Comparison of ENCODE assay signal across 9 cellular contexts in the genomic region with DNA sequence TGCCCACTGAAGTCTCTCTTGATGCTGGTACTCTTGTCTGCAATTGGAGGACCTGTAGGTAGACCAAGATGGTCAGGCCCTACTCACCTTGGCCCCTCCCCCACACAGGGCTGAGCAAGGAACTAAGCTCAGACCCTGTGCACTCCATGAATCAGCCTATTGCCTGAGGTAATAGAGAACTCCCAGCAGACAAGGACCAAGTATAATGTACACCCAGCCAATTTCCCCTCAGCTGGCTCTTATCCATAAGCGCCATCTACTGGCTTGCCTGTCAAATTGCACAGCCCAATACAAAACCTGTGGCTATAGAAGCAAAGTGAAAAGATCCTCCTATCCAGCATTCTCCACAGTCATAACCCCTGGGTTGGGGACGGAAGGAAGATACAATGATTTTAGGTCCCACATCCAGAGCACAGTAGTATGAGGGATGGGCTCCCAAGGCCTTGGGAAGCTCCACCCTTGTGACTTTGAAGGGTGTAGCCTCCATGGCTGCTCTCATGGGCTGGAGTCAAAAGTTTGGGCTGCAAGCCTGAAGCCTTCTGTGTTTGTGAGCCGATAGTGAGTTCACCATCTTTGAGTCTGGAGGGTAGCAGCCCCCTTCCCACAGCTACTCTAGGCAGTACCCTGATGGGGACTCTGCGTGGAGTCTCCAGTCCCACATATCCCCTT. TPM values are rescaled to one million over a fixed set of nuclear protein-coding genes. Genes with fewer than 3 reads are reported as not detected.
DNase-seq lines count a peak whose midpoint lies in the region; TF ChIP-seq lines count a peak whose summit lies in the region.
"Had no signal": no experiment of that assay in that cellular context is flagged by ENCODE, and none has a peak within 500 bp of the region (broad histone marks: within the 10 kb centered on the region; RNA-seq: fewer than 3 reads in every experiment).

No MANE protein-coding gene starts in this region.

- no peak overlapping the region for H3K4me2 ChIP-seq in Loucy (ENCODE audit: low read depth, low read length, poor library complexity, severe bottlenecking)

- no peak overlapping the region for H3K27ac Mint-ChIP-seq in immature natural killer cell

- no peaks in the 10 kb centered on the region for H3K79me2 ChIP-seq in Loucy (ENCODE audit: insufficient read depth, low read length)

- peak; percentile 29 for DNase-seq in HFF-Myc (ENCODE audit: extremely low read depth, low read depth)
- DNase-seq in SJCRH30: peak; percentile 40 to 71
- DNase-seq in amniotic epithelial cell (ENCODE audit: low read depth): peak; percentile 55
- peak in 2 of 3 donors; percentile 7 to 16 for DNase-seq in immature natural killer cell
- DNase-seq in stimulated activated CD4-positive, alpha-beta T cell treated with anti-CD3 and anti-CD28 coated beads, Interleukin-4, amount 100 ng/mL, for 1 hour: peak; percentile 14

- H3K9me2 ChIP-seq in Loucy (replicated peaks; ENCODE audit: low read depth, low read length): no peaks in the 10 kb centered on the region

- H3K4me3 ChIP-seq in HFF-Myc (replicated peaks; ENCODE audit: low read depth, low read length) (no peak overlapping the region), Loucy (ENCODE audit: low read length, poor library complexity, severe bottlenecking) (no peak overlapping the region), SJCRH30 (no peak overlapping the region)

- H3K36me3 ChIP-seq in Loucy (ENCODE audit: insufficient read depth, low read length) (no peaks in the 10 kb centered on the region), SJCRH30 (no peaks in the 10 kb centered on the region)

- H3K9ac ChIP-seq in Loucy (ENCODE audit: low read depth, low read length, poor library complexity, severe bottlenecking): peak overlapping the region; percentile 39

- H4K20me1 ChIP-seq in Loucy (ENCODE audit: insufficient read depth, low read length, poor library complexity, severe bottlenecking): no peaks in the 10 kb centered on the region

- peaks cover 0 to 3% (median 0%) of the 10 kb centered on the region in 3 donors for H3K27me3 Mint-ChIP-seq in immature natural killer cell (ENCODE audit: low read depth in 3 of 3)

- H3K4me1 Mint-ChIP-seq in immature natural killer cell: no peaks in the 10 kb centered on the region

- no peaks in the 10 kb centered on the region for H3K36me3 Mint-ChIP-seq in immature natural killer cell

- peak overlapping the region; percentile 63 for H2AFZ ChIP-seq in Loucy (ENCODE audit: low read length)

- H3K4me1 ChIP-seq in Loucy (ENCODE audit: insufficient read depth, low read length, poor library complexity, severe bottlenecking) (peaks cover 4% of the 10 kb centered on the region), SJCRH30 (no peaks in the 10 kb centered on the region)

- H3K27ac ChIP-seq in 22Rv1 (no peak overlapping the region), SJCRH30 (no peak overlapping the region)

- no peak overlapping the region for H3K4me3 Mint-ChIP-seq in immature natural killer cell

- no peaks in the 10 kb centered on the region for H3K27me3 ChIP-seq in Loucy (ENCODE audit: insufficient read depth, low read length, poor library complexity, severe bottlenecking)
- H3K27me3 ChIP-seq in SJCRH30: no peaks in the 10 kb centered on the region

- H3K9me3 Mint-ChIP-seq in immature natural killer cell: no peaks in the 10 kb centered on the region

- no peaks in the 10 kb centered on the region for H3F3A ChIP-seq in Loucy (ENCODE audit: low read depth)

- TF ChIP-seq CTCF in 22Rv1 (IDR thresholded peaks at IDR 0.05): peak; percentile 82
- TF ChIP-seq CTCF in GM12872 (IDR thresholded peaks at IDR 0.05; ENCODE audit: insufficient read depth, low read depth, low read length): peak; percentile 90
- peak; percentile 88 for TF ChIP-seq CTCF in HFF-Myc (IDR thresholded peaks at IDR 0.05; ENCODE audit: low read depth, low read length, missing control alignments)
- peak; percentile 95 for TF ChIP-seq CTCF in Loucy (conservative IDR thresholded peaks at IDR 0.05; ENCODE audit: low read length)

- peaks cover 10% of the 10 kb centered on the region; the same call in 1 of the 2 replicates for H3K9me3 ChIP-seq in Loucy (ENCODE audit: insufficient read depth, low read depth, low read length)
- no peaks in the 10 kb centered on the region for H3K9me3 ChIP-seq in SJCRH30 (replicated peaks)

RNA-seq across cellular contexts. Expression of a gene that starts 56.0 kb away (rescaled TPM):
- not detected in 2 replicates for total RNA-seq in SJCRH30 (2014; rRNA removed; shearing (Covaris generic))
- not detected for polyA plus RNA-seq in immature natural killer cell

RNA-seq across cellular contexts. Expression of a gene that starts 56.7 kb away (rescaled TPM):
- not detected in 2 replicates for total RNA-seq in SJCRH30 (2014; rRNA removed; shearing (Covaris generic))
- polyA plus RNA-seq in immature natural killer cell: not detected
- total RNA-seq: mononuclear cell had no signal
